In the genomic region with DNA sequence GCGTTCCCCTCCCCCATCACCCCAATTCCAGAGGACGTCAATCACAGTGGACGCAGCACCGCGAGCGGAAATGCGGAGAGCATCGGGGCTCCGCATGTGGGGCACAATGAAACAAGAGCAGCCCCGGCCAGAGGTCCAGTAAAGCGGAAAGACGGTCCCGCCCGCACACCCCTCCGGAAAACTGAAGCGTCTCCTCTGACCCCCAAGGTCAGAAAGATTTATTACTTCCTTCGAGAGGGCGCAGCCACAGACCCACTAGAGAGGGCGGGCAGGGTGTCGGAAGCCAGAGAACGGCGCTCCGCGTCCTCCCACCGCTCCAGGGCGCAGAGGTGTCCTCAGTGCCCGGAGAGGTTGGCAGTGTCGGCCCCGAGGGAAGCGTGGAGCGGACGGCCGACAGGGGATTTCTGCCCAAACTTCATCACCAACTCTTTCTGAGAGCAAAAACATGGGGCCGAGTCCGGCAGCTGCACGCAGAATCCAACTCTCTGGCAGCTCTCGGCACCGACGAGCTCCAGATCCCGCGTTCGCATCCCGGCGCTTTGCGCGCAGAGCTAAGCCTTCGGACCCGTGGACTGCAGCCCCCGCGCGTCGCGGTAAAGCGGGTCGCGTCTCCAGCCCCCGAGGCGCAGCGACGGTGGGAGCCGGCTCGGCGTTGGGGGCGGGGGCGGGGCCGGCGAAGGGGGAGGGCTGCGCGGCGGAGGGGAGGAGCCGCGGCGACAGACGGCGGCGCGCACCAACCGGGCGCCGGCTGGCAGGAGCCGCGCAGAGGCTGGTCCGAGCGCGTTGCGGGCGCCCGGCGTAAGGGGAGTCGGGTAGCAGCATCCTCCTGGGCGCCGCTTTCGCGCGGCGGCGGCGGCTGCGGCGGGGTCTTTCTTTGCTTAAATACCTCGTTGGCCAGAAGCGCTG, we compare ENCODE assay signal across 8 cellular contexts. TPM values are rescaled to one million over a fixed set of nuclear protein-coding genes. Genes with fewer than 3 reads are reported as not detected.
DNase-seq lines count a peak whose midpoint lies in the region; ATAC-seq and TF ChIP-seq lines count a peak whose summit lies in the region.

A gene with protein sequence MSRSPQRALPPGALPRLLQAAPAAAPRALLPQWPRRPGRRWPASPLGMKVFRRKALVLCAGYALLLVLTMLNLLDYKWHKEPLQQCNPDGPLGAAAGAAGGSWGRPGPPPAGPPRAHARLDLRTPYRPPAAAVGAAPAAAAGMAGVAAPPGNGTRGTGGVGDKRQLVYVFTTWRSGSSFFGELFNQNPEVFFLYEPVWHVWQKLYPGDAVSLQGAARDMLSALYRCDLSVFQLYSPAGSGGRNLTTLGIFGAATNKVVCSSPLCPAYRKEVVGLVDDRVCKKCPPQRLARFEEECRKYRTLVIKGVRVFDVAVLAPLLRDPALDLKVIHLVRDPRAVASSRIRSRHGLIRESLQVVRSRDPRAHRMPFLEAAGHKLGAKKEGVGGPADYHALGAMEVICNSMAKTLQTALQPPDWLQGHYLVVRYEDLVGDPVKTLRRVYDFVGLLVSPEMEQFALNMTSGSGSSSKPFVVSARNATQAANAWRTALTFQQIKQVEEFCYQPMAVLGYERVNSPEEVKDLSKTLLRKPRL (plus strand): TSS at position 763 of the 906 bp plus-strand sequence. CDS start 1,046 bp downstream, outside the sequence.

- peak; percentile 67 for ATAC-seq in GM19043 (IDR thresholded peaks at IDR 0.05; ENCODE audit: low read depth, unreplicated experiment)
- ATAC-seq in HG03280 (IDR thresholded peaks at IDR 0.05; ENCODE audit: unreplicated experiment), result peak; percentile 77

- peak; percentile 49 for TF ChIP-seq POLR2A in erythroblast (IDR thresholded peaks at IDR 0.05; ENCODE audit: low read length)

- DNase-seq in NCI-H774 (lab: John Stamatoyannopoulos, UW) (peak; percentile 36), activated T-cell treated with anti-CD3 and anti-CD28 coated beads for 24 hours (ENCODE audit: low read depth) (peak; percentile 61), erythroblast (lab: John Stamatoyannopoulos, UW) (peak; percentile 87 to 92), mucosa of gallbladder (ENCODE audit: low spot score) (peak; percentile 48)
- peak; percentile 78 for DNase-seq in stimulated activated CD8-positive, alpha-beta memory T cell treated with anti-CD3 and anti-CD28 coated beads, Interleukin-4, amount 100 ng/mL, for 48 hours

- peaks cover 17% of the 10 kb centered on the region for H3K9me3 ChIP-seq in BLaER1

- no peaks in the 10 kb centered on the region for H3K36me3 ChIP-seq in BLaER1

- H3K4me3 ChIP-seq in BLaER1, result peak within 1 kb of the TSS; percentile 78

- H3K27me3 ChIP-seq in BLaER1, result peaks cover 30% of the 10 kb centered on the region

- H3K4me1 ChIP-seq in BLaER1, result peaks cover 25% of the 10 kb centered on the region; the same call in 1 of the 2 replicates

- peak within 1 kb of the TSS; percentile 65 for H3K9ac ChIP-seq in BLaER1

- no peaks in the 10 kb centered on the region for H4K20me1 ChIP-seq in BLaER1

- H3K4me2 ChIP-seq in BLaER1, result peak within 1 kb of the TSS; percentile 100

- H3K27ac ChIP-seq in BLaER1, result no peak within 1 kb of the TSS

RNA-seq across cellular contexts. Expression of the gene that starts here (rescaled TPM):
- total RNA-seq in mucosa of gallbladder, result 5.8 TPM

Comparison
In these comparisons a context has a peak if more than half of its experiments do, and no peak if none do; other contexts are left out.
1. DNase-seq: peak in every context shown above with its lines; median percentile 90 in erythroblast; 78 in stimulated activated CD8-positive, alpha-beta memory T cell treated with anti-CD3 and anti-CD28 coated beads, Interleukin-4, amount 100 ng/mL, for 48 hours; 61 in activated T-cell treated with anti-CD3 and anti-CD28 coated beads for 24 hours; 48 in mucosa of gallbladder; 36 in NCI-H774.